35 cellular contexts compared by ENCODE assay signal in genomic region chr20:35059612-35060011, GRCh38.
"Had no signal": no experiment of that assay in that cellular context is flagged by ENCODE, and none has a peak within 500 bp of the region (broad histone marks: within the 10 kb centered on the region; RNA-seq: fewer than 3 reads in every experiment).

No MANE protein-coding gene starts in this region.

- H3K27me3 ChIP-seq: MG63 had no signal

- H3K4me3 ChIP-seq: MG63 had no signal

- DNase-seq: Karpas-422, Kasumi-1, MG63, MM.1S, MV-4-11, NCI-H1048, NCI-H1092, NCI-H1092 treated with DMSO at 0.1 percent for 48 hours, NCI-H1105, NCI-H1105 treated with DMSO at 0.1 percent for 48 hours, NCI-H1417, NCI-H1417 treated with DMSO at 0.1 percent for 48 hours, NCI-H1436, NCI-H1436 treated with DMSO at 0.1 percent for 48 hours, NCI-H146, NCI-H1694, NCI-H1694 treated with DMSO at 0.1 percent for 48 hours, NCI-H187, NCI-H187 treated with DMSO at 0.1 percent for 48 hours, NCI-H1930, NCI-H2029, NCI-H2029 treated with DMSO at 0.1 percent for 48 hours, NCI-H2081, NCI-H2081 treated with DMSO at 0.1 percent for 48 hours, NCI-H2107, NCI-H2171, NCI-H2171 treated with DMSO at 0.1 percent for 48 hours, NCI-H2227 treated with DMSO at 0.1 percent for 48 hours, NCI-H226, NCI-H345, NCI-H446, NCI-H446 treated with DMSO at 0.1 percent for 48 hours, NCI-H510A, NCI-H510A treated with DMSO at 0.1 percent for 48 hours, NCI-H524 had no signal

- H3K9me3 ChIP-seq: MG63 had no signal
